8 cellular contexts compared by ENCODE assay signal in genomic region chr2:30115141-30115980, GRCh38. TPM values are rescaled to one million over a fixed set of nuclear protein-coding genes. Genes with fewer than 3 reads are reported as not detected.
A peak's percentile ranks its signal among the peaks of the same experiment; 100 is the strongest.
DNase-seq lines count a peak whose midpoint lies in the region; ATAC-seq and TF ChIP-seq lines count a peak whose summit lies in the region.

No MANE protein-coding gene starts in this region.

- BruUV-seq in Calu3 (replicated peaks; lab: Mats Ljungman, UMichigan) = no TSS peak

- H3K36me3 Mint-ChIP-seq in Calu3 (ENCODE audit: insufficient read depth, unreplicated experiment) = no peaks in the 10 kb centered on the region

- CTCF ChIA-PET in Calu3 (lab: Charles Lee) = interaction anchor here (0.9 kb wide), 1 partner anchor 20 kb away, joined by 7 read pairs; no protein-coding TSS in a partner anchor

- peak; percentile 85 for DNase-seq in Calu3
- DNase-seq in NCI-H774 (lab: John Stamatoyannopoulos, UW) = peak; percentile 64
- peak; percentile 7 to 50 (median 46) for DNase-seq in activated CD8-positive, alpha-beta memory T cell treated with anti-CD3 and anti-CD28 coated beads for 48 hours (ENCODE audit: low read depth in 2 of 3, low spot score in 2 of 3)
- peak; percentile 82 for DNase-seq in epidermal melanocyte (ENCODE audit: insufficient read length, low spot score)
- DNase-seq in middle frontal gyrus (ENCODE audit: extremely low spot score, low spot score) = peak; percentile 55
- peak; percentile 11 to 33 for DNase-seq in stimulated activated CD8-positive, alpha-beta memory T cell treated with anti-CD3 and anti-CD28 coated beads, Interleukin-4, amount 100 ng/mL, for 4 hours (ENCODE audit: low read depth in 2 of 2, low spot score in 1 of 2)

- TF ChIP-seq CTCF in Calu3 (IDR thresholded peaks at IDR 0.05; ENCODE audit: unreplicated experiment) = peak; percentile 87

- intact Hi-C loops in Calu3 (cut with micrococcal nuclease; ENCODE audit: unreplicated experiment) = loop anchor here (1.0 kb wide), 1 partner anchor 24 kb away; no protein-coding TSS in a partner anchor

- H3K27me3 Mint-ChIP-seq in Calu3 (ENCODE audit: unreplicated experiment) = peaks cover 41% of the 10 kb centered on the region

- no peak overlapping the region for H3K4me3 Mint-ChIP-seq in Calu3 (ENCODE audit: low read depth, unreplicated experiment)

- no peak overlapping the region for H3K27ac Mint-ChIP-seq in Calu3 (ENCODE audit: unreplicated experiment)

- no peaks in the 10 kb centered on the region for H3K9me3 Mint-ChIP-seq in Calu3 (ENCODE audit: low read depth, unreplicated experiment)

- ATAC-seq in HG02885 (IDR thresholded peaks at IDR 0.05; ENCODE audit: poor library complexity, unreplicated experiment) (peak; percentile 56), HG02588 (IDR thresholded peaks at IDR 0.05; ENCODE audit: unreplicated experiment) (no peak)

- peaks cover 18% of the 10 kb centered on the region for H3K4me1 Mint-ChIP-seq in Calu3 (ENCODE audit: low read depth, unreplicated experiment)

RNA-seq across cellular contexts. Expression of gene YPEL5, which starts 31.4 kb away (rescaled TPM):
- 23.0 and 27.4 TPM in 2 replicates for total RNA-seq in Calu3 (2022)

Comparison
In these comparisons a context has a peak if more than half of its experiments do, and no peak if none do; other contexts are left out.
1. DNase-seq: peak in every context shown above with its lines; median percentile 85 in Calu3; 82 in epidermal melanocyte; 64 in NCI-H774; 55 in middle frontal gyrus; 46 in activated CD8-positive, alpha-beta memory T cell treated with anti-CD3 and anti-CD28 coated beads for 48 hours; 22 in stimulated activated CD8-positive, alpha-beta memory T cell treated with anti-CD3 and anti-CD28 coated beads, Interleukin-4, amount 100 ng/mL, for 4 hours.